ENCODE assay signal across 1 cellular context in genomic region chr13:62014299-62014698, GRCh38.
TF ChIP-seq lines count a peak whose summit lies in the region.

No MANE protein-coding gene starts in this region.

TF ChIP-seq in K562, 482 proteins besides CTCF, POLR2A, EP300 and RAD21 (continued from another document):
- no peak for TF ChIP-seq ZNF707 (CRISPR knock-in tag; conservative IDR thresholded peaks at IDR 0.05)
TF ChIP-seq in K562: peak in this region for 0.
